Comparison of ENCODE assay signal across 18 cellular contexts in genomic region chr10:132149917-132150316, GRCh38. TPM values are rescaled to one million over a fixed set of nuclear protein-coding genes. Genes with fewer than 3 reads are reported as not detected.
DNase-seq lines count a peak whose midpoint lies in the region; ATAC-seq and TF ChIP-seq lines count a peak whose summit lies in the region.
"Had no signal": no experiment of that assay in that cellular context is flagged by ENCODE, and none has a peak within 500 bp of the region (broad histone marks: within the 10 kb centered on the region; RNA-seq: fewer than 3 reads in every experiment).

No MANE protein-coding gene starts in this region.

- intact Hi-C loops in Right ventricle myocardium superior (cut with DNase I) (no loop called here), psoas muscle (cut with DNase I) (loop anchor here in 1 of 2 donors (10.0 kb wide), 1 partner anchor 115 kb away; no protein-coding TSS in a partner anchor), body of pancreas (cut with DNase I) (loop anchor here (5.0 kb wide), 1 partner anchor 263 kb away; no protein-coding TSS in a partner anchor)

- H3K4me3 ChIP-seq in right atrium auricular region = no peak overlapping the region
- no peak overlapping the region for H3K4me3 ChIP-seq in HEK293 (ENCODE audit: low read depth, low read length)
- no peak overlapping the region for H3K4me3 ChIP-seq in psoas muscle
- no peak overlapping the region for H3K4me3 ChIP-seq in body of pancreas

- H3K4me1 ChIP-seq in right atrium auricular region = no peaks in the 10 kb centered on the region
- no peaks in the 10 kb centered on the region for H3K4me1 ChIP-seq in HEK293 (ENCODE audit: control insufficient read depth, insufficient read depth, low read length)
- H3K4me1 ChIP-seq in psoas muscle = no peaks in the 10 kb centered on the region
- no peaks in the 10 kb centered on the region for H3K4me1 ChIP-seq in body of pancreas

- WGBS in psoas muscle, 3 donors = 95 to 100% (median 99%) methylated on average over 6 to 7 of the region's 7 CpGs
- 96 to 100% methylated on average over 4 to 6 of the region's 7 CpGs for WGBS in body of pancreas, 2 donors

- CTCF ChIA-PET in HEK293 (lab: Yijun Ruan, JAX) = no interaction called here

- no peaks in the 10 kb centered on the region for H3K4me1 Mint-ChIP-seq in glutamatergic neuron (ENCODE audit: low read depth, unreplicated experiment)

- no peak overlapping the region for H3K4me3 Mint-ChIP-seq in glutamatergic neuron (ENCODE audit: unreplicated experiment)
- H3K4me3 Mint-ChIP-seq: HFFc6 had no signal

- H3K36me3 Mint-ChIP-seq in glutamatergic neuron (ENCODE audit: unreplicated experiment) = no peaks in the 10 kb centered on the region

- no peak for TF ChIP-seq POLR2A in body of pancreas (IDR thresholded peaks at IDR 0.05)

- H3K9me3 ChIP-seq in right atrium auricular region = no peaks in the 10 kb centered on the region
- no peaks in the 10 kb centered on the region for H3K9me3 ChIP-seq in HEK293 (ENCODE audit: control insufficient read depth, insufficient read depth, low read depth, low read length)
- no peaks in the 10 kb centered on the region for H3K9me3 ChIP-seq in psoas muscle
- H3K9me3 ChIP-seq in body of pancreas = no peaks in the 10 kb centered on the region

- H3K27me3 Mint-ChIP-seq in glutamatergic neuron (ENCODE audit: unreplicated experiment) = peaks cover 3% of the 10 kb centered on the region

- POLR2A ChIA-PET in HEK293 (lab: Yijun Ruan, JAX) = no interaction called here

- H3K36me3 ChIP-seq in right atrium auricular region = no peaks in the 10 kb centered on the region
- H3K36me3 ChIP-seq in HEK293 (ENCODE audit: control insufficient read depth in 2 of 2, insufficient read depth in 1 of 2, low read length in 2 of 2) = no peaks in the 10 kb centered on the region
- peaks cover 0 to 6% of the 10 kb centered on the region in 2 donors for H3K36me3 ChIP-seq in psoas muscle (ENCODE audit: insufficient read depth in 1 of 2, low read depth in 1 of 2)
- no peaks in the 10 kb centered on the region for H3K36me3 ChIP-seq in body of pancreas (replicated peaks in 1 of 2; ENCODE audit: insufficient read depth in 1 of 2, low read depth in 2 of 2)

- no peak overlapping the region for H3K27ac Mint-ChIP-seq in glutamatergic neuron (ENCODE audit: unreplicated experiment)
- H3K27ac Mint-ChIP-seq: HFFc6 had no signal

- peak; percentile 4 for DNase-seq in Right ventricle myocardium superior
- no peak for DNase-seq in right atrium auricular region (ENCODE audit: low spot score)
- DNase-seq in glutamatergic neuron = peak; percentile 34
- peak; percentile 5 to 21 for DNase-seq in psoas muscle
- no peak for DNase-seq in body of pancreas
- DNase-seq: DMS79 treated with DMSO at 0.1 percent for 48 hours, HFFc6, MV-4-11, NCI-H1694 treated with DMSO at 0.1 percent for 48 hours, NCI-H510A, NCI-H774, SIG-M5 had no signal

- TF ChIP-seq CTCF in right atrium auricular region (IDR thresholded peaks at IDR 0.05) (no peak), HEK293 (tag by site-specific recombination; IDR thresholded peaks at IDR 0.05) (no peak), glutamatergic neuron (IDR thresholded peaks at IDR 0.05; ENCODE audit: partially characterized antibody, unreplicated experiment) (no peak), psoas muscle (IDR thresholded peaks at IDR 0.05) (no peak), body of pancreas (IDR thresholded peaks at IDR 0.05) (no peak)

- no peaks in the 10 kb centered on the region for H3K9me3 Mint-ChIP-seq in glutamatergic neuron (ENCODE audit: unreplicated experiment)
- H3K9me3 Mint-ChIP-seq: HFFc6 had no signal

- no peak overlapping the region for H3K27ac ChIP-seq in right atrium auricular region
- H3K27ac ChIP-seq in HEK293 (ENCODE audit: extremely low read depth, low read depth, low read length) = no peak overlapping the region
- no peak overlapping the region for H3K27ac ChIP-seq in psoas muscle
- H3K27ac ChIP-seq in body of pancreas = no peak overlapping the region
- H3K27ac ChIP-seq: C4-2B, HL-60, KMS-11 had no signal

- H3K27me3 ChIP-seq in right atrium auricular region (no peaks in the 10 kb centered on the region), psoas muscle (ENCODE audit: insufficient read depth in 3 of 3, low read length in 2 of 3) (no peaks in the 10 kb centered on the region), body of pancreas (no peaks in the 10 kb centered on the region)

- no peak for ATAC-seq in Right ventricle myocardium superior (ENCODE audit: poor library complexity)
- no peak for ATAC-seq in psoas muscle
- ATAC-seq in body of pancreas = no peak
- ATAC-seq in HG03342 (IDR thresholded peaks at IDR 0.05; ENCODE audit: unreplicated experiment) = no peak

TF ChIP-seq in HEK293, 187 proteins besides CTCF, POLR2A, EP300 and RAD21:
- TF ChIP-seq, protein P1, sequence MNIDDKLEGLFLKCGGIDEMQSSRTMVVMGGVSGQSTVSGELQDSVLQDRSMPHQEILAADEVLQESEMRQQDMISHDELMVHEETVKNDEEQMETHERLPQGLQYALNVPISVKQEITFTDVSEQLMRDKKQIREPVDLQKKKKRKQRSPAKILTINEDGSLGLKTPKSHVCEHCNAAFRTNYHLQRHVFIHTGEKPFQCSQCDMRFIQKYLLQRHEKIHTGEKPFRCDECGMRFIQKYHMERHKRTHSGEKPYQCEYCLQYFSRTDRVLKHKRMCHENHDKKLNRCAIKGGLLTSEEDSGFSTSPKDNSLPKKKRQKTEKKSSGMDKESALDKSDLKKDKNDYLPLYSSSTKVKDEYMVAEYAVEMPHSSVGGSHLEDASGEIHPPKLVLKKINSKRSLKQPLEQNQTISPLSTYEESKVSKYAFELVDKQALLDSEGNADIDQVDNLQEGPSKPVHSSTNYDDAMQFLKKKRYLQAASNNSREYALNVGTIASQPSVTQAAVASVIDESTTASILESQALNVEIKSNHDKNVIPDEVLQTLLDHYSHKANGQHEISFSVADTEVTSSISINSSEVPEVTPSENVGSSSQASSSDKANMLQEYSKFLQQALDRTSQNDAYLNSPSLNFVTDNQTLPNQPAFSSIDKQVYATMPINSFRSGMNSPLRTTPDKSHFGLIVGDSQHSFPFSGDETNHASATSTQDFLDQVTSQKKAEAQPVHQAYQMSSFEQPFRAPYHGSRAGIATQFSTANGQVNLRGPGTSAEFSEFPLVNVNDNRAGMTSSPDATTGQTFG (tag by site-specific recombination; IDR thresholded peaks at IDR 0.05; ENCODE audit: borderline replicate concordance) = no peak
- peak; percentile 59; the same call in 1 of the 2 replicates for TF ChIP-seq KLF8 (tag by site-specific recombination; IDR thresholded peaks at IDR 0.05)

RNA-seq across cellular contexts. Expression of gene DPYSL4, which starts 36.8 kb away (rescaled TPM):
- total RNA-seq in Right ventricle myocardium superior = 31.7 TPM
- 1 to 10 TPM; 3.4 to 4.1 TPM for total RNA-seq in right atrium auricular region
- total RNA-seq in glutamatergic neuron (ENCODE audit: unreplicated experiment) = 402 TPM
- 1 to 10 TPM in 1 of 4 donors, under 1 TPM in 3; 0.82 to 1.4 (median 0.85) TPM for total RNA-seq in psoas muscle
- polyA plus RNA-seq in psoas muscle = under 1 TPM; 0.30 to 0.39 (median 0.36) TPM
- under 1 TPM in 1 of 2 donors, not detected in 1; 0.52 TPM for total RNA-seq in body of pancreas
- total RNA-seq: HT1080 had no signal

Comparison
In these comparisons a context has a peak if more than half of its experiments do, and no peak if none do; other contexts are left out.
1. DNase-seq: peak in Right ventricle myocardium superior (single experiment), glutamatergic neuron (single experiment) and psoas muscle (2 of 2); none in right atrium auricular region (single experiment) and body of pancreas (0 of 4).
2. RNA of gene DPYSL4, which starts 36.8 kb away (total RNA-seq): 402 TPM in glutamatergic neuron (single experiment); 31.7 TPM in Right ventricle myocardium superior (single experiment), 3.4 to 4.1 TPM in right atrium auricular region, 0.82 to 1.4 TPM in psoas muscle and 0.52 TPM in body of pancreas; every median in the first group is over 10 times any median in the second.